ENCODE assay signal across 13 cellular contexts in genomic region chr12:67697981-67698380, GRCh38. TPM values are rescaled to one million over a fixed set of nuclear protein-coding genes. Genes with fewer than 3 reads are reported as not detected.
DNase-seq lines count a peak whose midpoint lies in the region; ATAC-seq and TF ChIP-seq lines count a peak whose summit lies in the region.
"Had no signal": no experiment of that assay in that cellular context is flagged by ENCODE, and none has a peak within 500 bp of the region (broad histone marks: within the 10 kb centered on the region; RNA-seq: fewer than 3 reads in every experiment).

No MANE protein-coding gene starts in this region.

- ATAC-seq in GM19395 (IDR thresholded peaks at IDR 0.05; ENCODE audit: unreplicated experiment) = no peak
- ATAC-seq: A549 had no signal

- H3K4me1 ChIP-seq in Karpas-422 (ENCODE audit: low read length) (peaks cover 93% of the 10 kb centered on the region), neural progenitor cell (no peaks in the 10 kb centered on the region)
- H3K4me1 ChIP-seq: A549 had no signal

- CTCF ChIA-PET in activated CD4-positive, alpha-beta memory T cell treated with anti-CD3 and anti-CD28 coated beads, Interleukin-2, amount 10 ng/mL, durations not matched to agents 7 days and 5 days (lab: Charles Lee) = no interaction called here
- CTCF ChIA-PET in activated CD4-positive, alpha-beta memory T cell treated with anti-CD3 and anti-CD28 coated beads for 36 hours (lab: Charles Lee) = no interaction called here

- H3K9me3 Mint-ChIP-seq in activated CD4-positive, alpha-beta memory T cell treated with anti-CD3 and anti-CD28 coated beads, Interleukin-2, amount 10 ng/mL, durations not matched to agents 7 days and 5 days = no peaks in the 10 kb centered on the region
- H3K9me3 Mint-ChIP-seq in activated CD4-positive, alpha-beta memory T cell treated with anti-CD3 and anti-CD28 coated beads for 36 hours = no peaks in the 10 kb centered on the region
- no peaks in the 10 kb centered on the region for H3K9me3 Mint-ChIP-seq in brain
- H3K9me3 Mint-ChIP-seq in neural progenitor cell = no peaks in the 10 kb centered on the region

- H3K4me2 ChIP-seq in Karpas-422 (ENCODE audit: low read depth, low read length, poor library complexity, severe bottlenecking) (peak overlapping the region; percentile 87), neural progenitor cell (no peak overlapping the region)
- H3K4me2 ChIP-seq: A549 had no signal

- intact Hi-C loops in activated CD4-positive, alpha-beta memory T cell treated with anti-CD3 and anti-CD28 coated beads for 36 hours (cut with micrococcal nuclease) = loop anchor here (1.0 to 10.0 kb wide), 13 partner anchors 47 to 597 kb away; partner anchors contain the start of gene CAND1

- H3K9me3 ChIP-seq in Karpas-422 (ENCODE audit: low read length) = no peaks in the 10 kb centered on the region
- H3K9me3 ChIP-seq in neural progenitor cell (ENCODE audit: low read depth) = no peaks in the 10 kb centered on the region
- H3K9me3 ChIP-seq: A549, transverse colon had no signal

- peaks cover 62% of the 10 kb centered on the region for H3K27me3 Mint-ChIP-seq in activated CD4-positive, alpha-beta memory T cell treated with anti-CD3 and anti-CD28 coated beads, Interleukin-2, amount 10 ng/mL, durations not matched to agents 7 days and 5 days
- H3K27me3 Mint-ChIP-seq in activated CD4-positive, alpha-beta memory T cell treated with anti-CD3 and anti-CD28 coated beads for 36 hours = peaks cover 9% of the 10 kb centered on the region
- H3K27me3 Mint-ChIP-seq in brain (peaks cover 1% of the 10 kb centered on the region), neural progenitor cell (ENCODE audit: insufficient read depth, low read depth) (no peaks in the 10 kb centered on the region)

- H3K36me3 ChIP-seq in Karpas-422 (ENCODE audit: insufficient read depth, low read length) = no peaks in the 10 kb centered on the region
- no peaks in the 10 kb centered on the region for H3K36me3 ChIP-seq in neural progenitor cell
- H3K36me3 ChIP-seq: transverse colon had no signal

- H3K4me1 Mint-ChIP-seq in activated CD4-positive, alpha-beta memory T cell treated with anti-CD3 and anti-CD28 coated beads, Interleukin-2, amount 10 ng/mL, durations not matched to agents 7 days and 5 days = peaks cover 36% of the 10 kb centered on the region
- H3K4me1 Mint-ChIP-seq in activated CD4-positive, alpha-beta memory T cell treated with anti-CD3 and anti-CD28 coated beads for 36 hours (ENCODE audit: low read depth) = peaks cover 49% of the 10 kb centered on the region
- H3K4me1 Mint-ChIP-seq in brain (peaks cover 20% of the 10 kb centered on the region), neural progenitor cell (peaks cover 18% of the 10 kb centered on the region)

- H3K27me3 ChIP-seq in Karpas-422 (ENCODE audit: low read length) = no peaks in the 10 kb centered on the region
- H3K27me3 ChIP-seq in neural progenitor cell = no peaks in the 10 kb centered on the region
- H3K27me3 ChIP-seq: transverse colon had no signal

- peaks cover 3% of the 10 kb centered on the region for H3K36me3 Mint-ChIP-seq in activated CD4-positive, alpha-beta memory T cell treated with anti-CD3 and anti-CD28 coated beads, Interleukin-2, amount 10 ng/mL, durations not matched to agents 7 days and 5 days (ENCODE audit: low read depth)
- H3K36me3 Mint-ChIP-seq in activated CD4-positive, alpha-beta memory T cell treated with anti-CD3 and anti-CD28 coated beads for 36 hours = peaks cover 2% of the 10 kb centered on the region
- H3K36me3 Mint-ChIP-seq in brain = no peaks in the 10 kb centered on the region
- no peaks in the 10 kb centered on the region for H3K36me3 Mint-ChIP-seq in neural progenitor cell

- no peak overlapping the region for H2AFZ ChIP-seq in Karpas-422 (ENCODE audit: low read length)
- no peak overlapping the region for H2AFZ ChIP-seq in neural progenitor cell (replicated peaks)

- H3K9me2 ChIP-seq in Karpas-422 (replicated peaks; ENCODE audit: insufficient read depth, low read length) = no peaks in the 10 kb centered on the region

- H3K4me3 Mint-ChIP-seq in activated CD4-positive, alpha-beta memory T cell treated with anti-CD3 and anti-CD28 coated beads, Interleukin-2, amount 10 ng/mL, durations not matched to agents 7 days and 5 days = peak overlapping the region; percentile 61
- no peak overlapping the region for H3K4me3 Mint-ChIP-seq in activated CD4-positive, alpha-beta memory T cell treated with anti-CD3 and anti-CD28 coated beads for 36 hours
- H3K4me3 Mint-ChIP-seq in brain (peak overlapping the region in 1 of 5 experiments; percentile 83), neural progenitor cell (no peak overlapping the region)

- H3K4me3 ChIP-seq in Karpas-422 (ENCODE audit: low read length) = peak overlapping the region; percentile 61; the same call in 1 of the 2 replicates
- no peak overlapping the region for H3K4me3 ChIP-seq in neural progenitor cell
- H3K4me3 ChIP-seq: A549, lung had no signal

- TF ChIP-seq CTCF in brain (conservative IDR thresholded peaks at IDR 0.05) = no peak
- TF ChIP-seq CTCF in neural progenitor cell (IDR thresholded peaks at IDR 0.05) = no peak

- H3K79me2 ChIP-seq in Karpas-422 (ENCODE audit: low read length) = no peaks in the 10 kb centered on the region
- H3K79me2 ChIP-seq in neural progenitor cell (ENCODE audit: low read depth) = no peaks in the 10 kb centered on the region

- H4K20me1 ChIP-seq in Karpas-422 (ENCODE audit: insufficient read depth, low read depth, low read length) (no peaks in the 10 kb centered on the region), neural progenitor cell (ENCODE audit: low read depth) (no peaks in the 10 kb centered on the region)

- no peaks in the 10 kb centered on the region for H3F3A ChIP-seq in neural progenitor cell (ENCODE audit: low read depth)

- no peak overlapping the region for H3K27ac Mint-ChIP-seq in activated CD4-positive, alpha-beta memory T cell treated with anti-CD3 and anti-CD28 coated beads, Interleukin-2, amount 10 ng/mL, durations not matched to agents 7 days and 5 days
- no peak overlapping the region for H3K27ac Mint-ChIP-seq in activated CD4-positive, alpha-beta memory T cell treated with anti-CD3 and anti-CD28 coated beads for 36 hours
- H3K27ac Mint-ChIP-seq in brain (peak overlapping the region in 3 of 5 experiments; percentile 6 to 96 (median 48)), neural progenitor cell (peak overlapping the region; percentile 90)

- DNase-seq in activated CD4-positive, alpha-beta memory T cell treated with anti-CD3 and anti-CD28 coated beads, Interleukin-2, amount 10 ng/mL, durations not matched to agents 7 days and 5 days = no peak
- DNase-seq in activated CD4-positive, alpha-beta memory T cell treated with anti-CD3 and anti-CD28 coated beads for 36 hours = no peak
- no peak for DNase-seq in Karpas-422
- no peak for DNase-seq in neural progenitor cell (ENCODE audit: low spot score)
- DNase-seq in NCI-H1105 (lab: John Stamatoyannopoulos, UW) = no peak
- no peak for DNase-seq in SK-N-DZ (ENCODE audit: low spot score)
- DNase-seq: activated CD4-positive, CD25-positive, alpha-beta regulatory T cell treated with anti-CD3 and anti-CD28 coated beads, Interleukin-2, amount 50 U/mL, for 72 hours; DMS 273 treated with DMSO at 0.1 percent for 48 hours; transverse colon had no signal

- peak overlapping the region; percentile 93 for H3K27ac ChIP-seq in Karpas-422 (ENCODE audit: low read length)
- H3K27ac ChIP-seq in neural progenitor cell = no peak overlapping the region
- H3K27ac ChIP-seq: A549 had no signal

- H3K9ac ChIP-seq in Karpas-422 (ENCODE audit: low read length) (peak overlapping the region; percentile 53), neural progenitor cell (no peak overlapping the region)

- POLR2A ChIA-PET in activated CD4-positive, alpha-beta memory T cell treated with anti-CD3 and anti-CD28 coated beads, Interleukin-2, amount 10 ng/mL, durations not matched to agents 7 days and 5 days (lab: Charles Lee) = interaction anchor here (0.9 kb wide), 1 partner anchor 50 kb away, joined by 3 read pairs; the partner anchor contains the start of gene DYRK2
- POLR2A ChIA-PET in activated CD4-positive, alpha-beta memory T cell treated with anti-CD3 and anti-CD28 coated beads for 36 hours (lab: Charles Lee) = no interaction called here

RNA-seq across cellular contexts. Expression of gene DYRK2, which starts 49.4 kb away (rescaled TPM):
- 10 to 100 TPM; 49.5 to 53.5 TPM for total RNA-seq in activated CD4-positive, alpha-beta memory T cell treated with anti-CD3 and anti-CD28 coated beads, Interleukin-2, amount 10 ng/mL, durations not matched to agents 7 days and 5 days
- total RNA-seq in activated CD4-positive, alpha-beta memory T cell treated with anti-CD3 and anti-CD28 coated beads for 36 hours = 10 to 100 TPM; 22.8 to 24.2 TPM
- 21.5 and 31.5 TPM in 2 replicates for total RNA-seq in Karpas-422 (2014; rRNA removed; shearing (Covaris generic); ENCODE audit: low replicate concordance)
- 12.1 TPM for polyA plus RNA-seq in brain (ENCODE audit: insufficient read depth, low read depth, low replicate concordance)
- 29.6 and 34.2 TPM in 2 replicates for total RNA-seq in neural progenitor cell (ENCODE audit: low replicate concordance)
- polyA plus RNA-seq in SK-N-DZ (2014; cell fraction: cytosol; rRNA removed) = 30.0 and 31.8 TPM in 2 replicates
- polyA plus RNA-seq in SK-N-DZ (2014; cell fraction: nucleus; rRNA removed) = 28.2 and 31.7 TPM in 2 replicates

Comparison
In these comparisons a context has a peak if more than half of its experiments do, and no peak if none do; other contexts are left out.
1. H3K27ac Mint-ChIP-seq: peak in brain (3 of 5) and neural progenitor cell (single experiment); none in activated CD4-positive, alpha-beta memory T cell treated with anti-CD3 and anti-CD28 coated beads, Interleukin-2, amount 10 ng/mL, durations not matched to agents 7 days and 5 days (single experiment) and activated CD4-positive, alpha-beta memory T cell treated with anti-CD3 and anti-CD28 coated beads for 36 hours (single experiment).